Comparison of ENCODE assay signal across 21 cellular contexts in the genomic region with DNA sequence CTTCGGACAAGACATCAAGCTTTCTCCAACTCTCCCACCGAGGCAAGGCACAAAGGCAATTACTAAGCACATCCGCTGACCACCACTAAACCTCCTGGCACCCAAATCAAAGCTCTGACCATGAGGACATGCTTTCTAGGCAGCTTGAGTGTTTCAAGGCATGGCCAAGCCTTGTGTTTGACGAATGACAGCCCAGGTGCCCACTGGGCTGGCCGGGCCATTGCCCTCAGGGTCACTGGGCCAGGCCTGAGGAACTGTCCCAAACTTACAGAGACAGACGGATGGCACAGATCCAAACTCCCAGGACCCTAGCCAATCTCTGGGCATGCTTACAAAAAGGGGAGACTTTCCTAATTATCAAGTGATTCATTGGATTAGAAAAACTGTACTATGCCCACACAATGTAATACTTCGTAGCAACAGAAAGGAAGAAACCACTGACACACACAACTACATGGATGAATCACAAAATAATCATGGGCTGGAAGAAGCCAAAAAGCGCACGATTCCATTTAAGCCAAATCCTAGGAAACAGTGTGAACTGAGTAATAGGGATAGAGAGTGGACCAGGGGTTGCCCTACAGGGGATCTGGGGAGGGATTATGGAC. TPM values are rescaled to one million over a fixed set of nuclear protein-coding genes. Genes with fewer than 3 reads are reported as not detected.
DNase-seq lines count a peak whose midpoint lies in the region; ATAC-seq and TF ChIP-seq lines count a peak whose summit lies in the region.
"Had no signal": no experiment of that assay in that cellular context is flagged by ENCODE, and none has a peak within 500 bp of the region (broad histone marks: within the 10 kb centered on the region; RNA-seq: fewer than 3 reads in every experiment).

No MANE protein-coding gene starts in this region.

- POLR2A ChIA-PET in RWPE1 (lab: Yijun Ruan, JAX; ENCODE audit: low non-redundant PET): no interaction called here

- peaks cover 21% of the 10 kb centered on the region for H3K4me1 Mint-ChIP-seq in activated naive CD8-positive, alpha-beta T cell treated with anti-CD3 and anti-CD28 coated beads for 36 hours
- H3K4me1 Mint-ChIP-seq: IgD-negative memory B cell had no signal

- no peak overlapping the region for H3K27ac Mint-ChIP-seq in activated naive CD8-positive, alpha-beta T cell treated with anti-CD3 and anti-CD28 coated beads for 36 hours
- H3K27ac Mint-ChIP-seq: H9; IgD-negative memory B cell; stimulated activated naive CD8-positive, alpha-beta T cell treated with anti-CD3 and anti-CD28 coated beads, Interleukin-15, Interleukin-2, amounts not matched to agents 100 ng/mL and 50 ng/mL, for 24 hours; T-helper 17 cell had no signal

- DNase-seq in Daoy (ENCODE audit: low read depth): peak; percentile 55
- peak; percentile 68 for DNase-seq in RWPE1 (ENCODE audit: low spot score)
- DNase-seq in epithelial cell of esophagus (ENCODE audit: low read depth): peak; percentile 85
- DNase-seq in myocyte (ENCODE audit: low read depth): peak; percentile 31
- no peak for DNase-seq in activated naive CD8-positive, alpha-beta T cell treated with anti-CD3 and anti-CD28 coated beads for 36 hours
- no peak for DNase-seq in kidney tubule cell (ENCODE audit: low spot score)
- no peak for DNase-seq in COLO668 (lab: John Stamatoyannopoulos, UW; ENCODE audit: unreplicated experiment)
- DNase-seq: activated naive CD4-positive, alpha-beta T cell treated with Interleukin-2 at 50 U/mL for 16 hours; H9; hypothalamus; left colon; NCI-H1105 treated with DMSO at 0.1 percent for 48 hours; NCI-H2171 treated with DMSO at 0.1 percent for 48 hours; pancreas; Right ventricle myocardium superior; stimulated activated CD4-positive, alpha-beta T cell treated with anti-CD3 and anti-CD28 coated beads, Interleukin-12 subunit alpha, Interleukin-12 subunit beta, amount 100 ng/mL, for 4 hours; T-helper 17 cell had no signal

- no peak for ATAC-seq in HG02763 (IDR thresholded peaks at IDR 0.05; ENCODE audit: unreplicated experiment)
- ATAC-seq: left colon, pancreas, T-helper 17 cell had no signal

- no peak overlapping the region for H3K4me3 Mint-ChIP-seq in activated naive CD8-positive, alpha-beta T cell treated with anti-CD3 and anti-CD28 coated beads for 36 hours
- H3K4me3 Mint-ChIP-seq: central memory CD8-positive, alpha-beta T cell; H9; IgD-negative memory B cell; stimulated activated naive CD8-positive, alpha-beta T cell treated with anti-CD3 and anti-CD28 coated beads, Interleukin-15, Interleukin-2, amounts not matched to agents 100 ng/mL and 50 ng/mL, for 24 hours; T-helper 17 cell had no signal

- H3K4me3 ChIP-seq in epithelial cell of esophagus (ENCODE audit: low read length): no peak overlapping the region
- H3K4me3 ChIP-seq: pancreas had no signal

- no peaks in the 10 kb centered on the region for H3K36me3 Mint-ChIP-seq in activated naive CD8-positive, alpha-beta T cell treated with anti-CD3 and anti-CD28 coated beads for 36 hours
- H3K36me3 Mint-ChIP-seq: IgD-negative memory B cell had no signal

- H3K27me3 Mint-ChIP-seq in activated naive CD8-positive, alpha-beta T cell treated with anti-CD3 and anti-CD28 coated beads for 36 hours: peaks cover 21% of the 10 kb centered on the region

- CTCF ChIA-PET in RWPE1 (lab: Yijun Ruan, JAX): interaction anchor here (0.6 kb wide), 1 partner anchor 185 kb away, joined by 3 read pairs; no protein-coding TSS in a partner anchor

- TF ChIP-seq CTCF in RWPE1 (conservative IDR thresholded peaks at IDR 0.05; ENCODE audit: low read depth) (no peak), epithelial cell of esophagus (IDR thresholded peaks at IDR 0.05; ENCODE audit: insufficient read depth, low read depth, low read length, missing control alignments) (no peak)

- H3K27ac ChIP-seq in RWPE1: peak overlapping the region; percentile 97
- H3K27ac ChIP-seq: pancreas had no signal

- H3K9me3 Mint-ChIP-seq in activated naive CD8-positive, alpha-beta T cell treated with anti-CD3 and anti-CD28 coated beads for 36 hours: no peaks in the 10 kb centered on the region
- H3K9me3 Mint-ChIP-seq: central memory CD8-positive, alpha-beta T cell; H9; IgD-negative memory B cell; stimulated activated naive CD8-positive, alpha-beta T cell treated with anti-CD3 and anti-CD28 coated beads, Interleukin-15, Interleukin-2, amounts not matched to agents 100 ng/mL and 50 ng/mL, for 24 hours had no signal

RNA-seq across cellular contexts. Expression of a gene that starts 20.2 kb away (rescaled TPM):
- 0.33 and 1.3 TPM in 2 replicates for total RNA-seq in Daoy (2014; rRNA removed; shearing (Covaris generic))
- total RNA-seq in myocyte: 0.11 and 0.26 TPM in 2 replicates
- 0.28 TPM for polyA plus RNA-seq in myocyte (2012)
- under 1 TPM; 0.30 to 0.33 TPM for total RNA-seq in activated naive CD8-positive, alpha-beta T cell treated with anti-CD3 and anti-CD28 coated beads for 36 hours
- polyA plus RNA-seq: IgD-negative memory B cell had no signal

Comparison
In these comparisons a context has a peak if more than half of its experiments do, and no peak if none do; other contexts are left out.
1. DNase-seq: peak in Daoy (single experiment), RWPE1 (single experiment), epithelial cell of esophagus (single experiment) and myocyte (single experiment); none in activated naive CD8-positive, alpha-beta T cell treated with anti-CD3 and anti-CD28 coated beads for 36 hours (single experiment), kidney tubule cell (single experiment) and COLO668 (single experiment).